ENCODE assay signal across 8 cellular contexts in genomic region chr19:46784262-46785053, GRCh38. TPM values are rescaled to one million over a fixed set of nuclear protein-coding genes. Genes with fewer than 3 reads are reported as not detected.
DNase-seq lines count a peak whose midpoint lies in the region; ATAC-seq and TF ChIP-seq lines count a peak whose summit lies in the region.

No MANE protein-coding gene starts in this region.

- peaks cover 58% of the 10 kb centered on the region for H4K20me1 ChIP-seq in OCI-LY3 (ENCODE audit: insufficient read depth, low read length)
- peaks cover 40% of the 10 kb centered on the region for H4K20me1 ChIP-seq in osteoblast (ENCODE audit: insufficient read depth, low read length)

- H3K9me3 ChIP-seq in OCI-LY3 (ENCODE audit: insufficient read depth, low read length): no peaks in the 10 kb centered on the region
- no peaks in the 10 kb centered on the region for H3K9me3 ChIP-seq in osteoblast (ENCODE audit: low read depth, low read length)

- TF ChIP-seq CTCF in OCI-LY3 (IDR thresholded peaks at IDR 0.05; ENCODE audit: low read depth, low read length) (peak; percentile 64), osteoblast (IDR thresholded peaks at IDR 0.05; ENCODE audit: extremely low read depth, low read depth, low read length) (peak; percentile 10)

- peaks cover 83% of the 10 kb centered on the region for H3K36me3 Mint-ChIP-seq in activated T-cell treated with anti-CD3 and anti-CD28 coated beads, Interleukin-2, amount 50 U/mL, for 24 hours (ENCODE audit: low read depth)

- no peaks in the 10 kb centered on the region for H3K9me3 Mint-ChIP-seq in activated T-cell treated with anti-CD3 and anti-CD28 coated beads, Interleukin-2, amount 50 U/mL, for 24 hours

- H3K27ac ChIP-seq in OCI-LY3 (ENCODE audit: low read length) (peak overlapping the region; percentile 88), osteoblast (ENCODE audit: low read depth, low read length) (peak overlapping the region; percentile 97)

- H3K79me2 ChIP-seq in OCI-LY3 (ENCODE audit: low read length): peaks cover 85% of the 10 kb centered on the region
- H3K79me2 ChIP-seq in osteoblast (ENCODE audit: insufficient read depth, low read length): peaks cover 74% of the 10 kb centered on the region

- peak overlapping the region; percentile 99 for H3K9ac ChIP-seq in OCI-LY3 (ENCODE audit: low read length)

- H3K27me3 ChIP-seq in OCI-LY3 (ENCODE audit: low read depth, low read length) (0 out of 2 replicates have a peak, but pooled peaks cover 3% of the 10 kb centered on the region), osteoblast (ENCODE audit: insufficient read depth, low read length) (no peaks in the 10 kb centered on the region)

- H3K36me3 ChIP-seq in OCI-LY3 (replicated peaks; ENCODE audit: low read depth, low read length): peaks cover 60% of the 10 kb centered on the region
- H3K36me3 ChIP-seq in osteoblast (ENCODE audit: insufficient read depth, low read length): peaks cover 46% of the 10 kb centered on the region

- H2AFZ ChIP-seq in OCI-LY3 (ENCODE audit: low read depth, low read length): no peak overlapping the region
- H2AFZ ChIP-seq in osteoblast (ENCODE audit: low read length): no peak overlapping the region

- H3K4me3 Mint-ChIP-seq in activated T-cell treated with anti-CD3 and anti-CD28 coated beads, Interleukin-2, amount 50 U/mL, for 24 hours: peak overlapping the region; percentile 98

- no peaks in the 10 kb centered on the region for H3K27me3 Mint-ChIP-seq in activated T-cell treated with anti-CD3 and anti-CD28 coated beads, Interleukin-2, amount 50 U/mL, for 24 hours

- H3K4me1 ChIP-seq in OCI-LY3 (ENCODE audit: low read length): peaks cover 27% of the 10 kb centered on the region
- H3K4me1 ChIP-seq in osteoblast (ENCODE audit: insufficient read depth, low read length): peaks cover 39% of the 10 kb centered on the region

- H3K4me2 ChIP-seq in OCI-LY3 (ENCODE audit: low read length) (peak overlapping the region; percentile 82), osteoblast (ENCODE audit: insufficient read depth, low read length) (peak overlapping the region; percentile 99)

- peaks cover 49% of the 10 kb centered on the region for H3K4me1 Mint-ChIP-seq in activated T-cell treated with anti-CD3 and anti-CD28 coated beads, Interleukin-2, amount 50 U/mL, for 24 hours (ENCODE audit: low read depth)

- H3K4me3 ChIP-seq in OCI-LY3 (ENCODE audit: low read length) (peak overlapping the region; percentile 89), osteoblast (ENCODE audit: insufficient read depth, low read length) (peak overlapping the region; percentile 80)

- peak overlapping the region; percentile 99 for H3K27ac Mint-ChIP-seq in activated T-cell treated with anti-CD3 and anti-CD28 coated beads, Interleukin-2, amount 50 U/mL, for 24 hours

- ATAC-seq in HG02885 (IDR thresholded peaks at IDR 0.05; ENCODE audit: poor library complexity, unreplicated experiment) (peak; percentile 40), HG03439 (IDR thresholded peaks at IDR 0.05; ENCODE audit: unreplicated experiment) (no peak), GM18519 (IDR thresholded peaks at IDR 0.05; ENCODE audit: low FRiP score, unreplicated experiment) (no peak)

- DNase-seq in GM03348 (ENCODE audit: low spot score) (peak; percentile 94), fibroblast of the conjunctiva (ENCODE audit: low read depth) (peak; percentile 94), osteoblast (ENCODE audit: insufficient read length, low spot score, missing footprints) (peak; percentile 98)
- DNase-seq in activated T-cell treated with anti-CD3 and anti-CD28 coated beads, Interleukin-2, amount 50 U/mL, for 24 hours: peak; percentile 77

RNA-seq across cellular contexts. Expression of gene SLC1A5, which starts 3.9 kb away (rescaled TPM):
- total RNA-seq in osteoblast: 274 and 354 TPM in 2 replicates

RNA-seq across cellular contexts. Expression of gene STRN4, which starts 38.2 kb away (rescaled TPM):
- 56.3 and 56.5 TPM in 2 replicates for total RNA-seq in osteoblast

RNA-seq across cellular contexts. Expression of gene FKRP, which starts 38.6 kb away (rescaled TPM):
- total RNA-seq in osteoblast: 18.0 and 18.5 TPM in 2 replicates
